1 cellular context compared by ENCODE assay signal in genomic region chr14:39203659-39204606, GRCh38.
A peak's percentile ranks its signal among the peaks of the same experiment; 100 is the strongest.
TF ChIP-seq lines count a peak whose summit lies in the region.

No MANE protein-coding gene starts in this region.

TF ChIP-seq in HepG2, 621 proteins besides CTCF, POLR2A, EP300 and RAD21 (continued from another document and continues in another):
- TF ChIP-seq, protein P1, sequence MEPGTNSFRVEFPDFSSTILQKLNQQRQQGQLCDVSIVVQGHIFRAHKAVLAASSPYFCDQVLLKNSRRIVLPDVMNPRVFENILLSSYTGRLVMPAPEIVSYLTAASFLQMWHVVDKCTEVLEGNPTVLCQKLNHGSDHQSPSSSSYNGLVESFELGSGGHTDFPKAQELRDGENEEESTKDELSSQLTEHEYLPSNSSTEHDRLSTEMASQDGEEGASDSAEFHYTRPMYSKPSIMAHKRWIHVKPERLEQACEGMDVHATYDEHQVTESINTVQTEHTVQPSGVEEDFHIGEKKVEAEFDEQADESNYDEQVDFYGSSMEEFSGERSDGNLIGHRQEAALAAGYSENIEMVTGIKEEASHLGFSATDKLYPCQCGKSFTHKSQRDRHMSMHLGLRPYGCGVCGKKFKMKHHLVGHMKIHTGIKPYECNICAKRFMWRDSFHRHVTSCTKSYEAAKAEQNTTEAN (CRISPR knock-in tag; conservative IDR thresholded peaks at IDR 0.05), result no peak
- TF ChIP-seq ETV5 (CRISPR knock-in tag; IDR thresholded peaks at IDR 0.05; ENCODE audit: borderline replicate concordance), result no peak
- no peak for TF ChIP-seq ZNF709 (CRISPR knock-in tag; IDR thresholded peaks at IDR 0.05)
- no peak for TF ChIP-seq CBX1 (IDR thresholded peaks at IDR 0.05; ENCODE audit: low read depth)
- TF ChIP-seq, protein P2, sequence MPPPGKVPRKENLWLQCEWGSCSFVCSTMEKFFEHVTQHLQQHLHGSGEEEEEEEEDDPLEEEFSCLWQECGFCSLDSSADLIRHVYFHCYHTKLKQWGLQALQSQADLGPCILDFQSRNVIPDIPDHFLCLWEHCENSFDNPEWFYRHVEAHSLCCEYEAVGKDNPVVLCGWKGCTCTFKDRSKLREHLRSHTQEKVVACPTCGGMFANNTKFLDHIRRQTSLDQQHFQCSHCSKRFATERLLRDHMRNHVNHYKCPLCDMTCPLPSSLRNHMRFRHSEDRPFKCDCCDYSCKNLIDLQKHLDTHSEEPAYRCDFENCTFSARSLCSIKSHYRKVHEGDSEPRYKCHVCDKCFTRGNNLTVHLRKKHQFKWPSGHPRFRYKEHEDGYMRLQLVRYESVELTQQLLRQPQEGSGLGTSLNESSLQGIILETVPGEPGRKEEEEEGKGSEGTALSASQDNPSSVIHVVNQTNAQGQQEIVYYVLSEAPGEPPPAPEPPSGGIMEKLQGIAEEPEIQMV (CRISPR knock-in tag; IDR thresholded peaks at IDR 0.05; ENCODE audit: low read depth), result no peak
- no peak for TF ChIP-seq TARDBP (CRISPR knock-in tag; IDR thresholded peaks at IDR 0.05)
- TF ChIP-seq HNF1A (IDR thresholded peaks at IDR 0.05; ENCODE audit: low read depth), result no peak
- TF ChIP-seq HNF1A (CRISPR knock-in tag; IDR thresholded peaks at IDR 0.05; ENCODE audit: borderline replicate concordance), result no peak
- no peak for TF ChIP-seq ASH2L (IDR thresholded peaks at IDR 0.05; ENCODE audit: insufficient read length, low read depth, low read length)
- no peak for TF ChIP-seq ZNF251 (CRISPR knock-in tag; IDR thresholded peaks at IDR 0.05)
- no peak for TF ChIP-seq BHLHE40 (IDR thresholded peaks at IDR 0.05; ENCODE audit: low read length)
- no peak for TF ChIP-seq ZNF207 (IDR thresholded peaks at IDR 0.05; ENCODE audit: borderline replicate concordance)
- TF ChIP-seq NFIB (CRISPR knock-in tag; IDR thresholded peaks at IDR 0.05; ENCODE audit: borderline replicate concordance), result no peak
- TF ChIP-seq ZNF569 (CRISPR knock-in tag; IDR thresholded peaks at IDR 0.05; ENCODE audit: borderline replicate concordance), result no peak
- TF ChIP-seq ZHX1 (CRISPR knock-in tag; IDR thresholded peaks at IDR 0.05; ENCODE audit: low read depth), result 0 out of 2 replicates have a peak, but pooled peaks have one; percentile 50
- no peak; the same call in 1 of the 2 replicates for TF ChIP-seq ZNF329 (CRISPR knock-in tag; IDR thresholded peaks at IDR 0.05; ENCODE audit: low read depth)
- TF ChIP-seq PHF21A (CRISPR knock-in tag; IDR thresholded peaks at IDR 0.05), result no peak
- no peak for TF ChIP-seq ELF4 (CRISPR knock-in tag; IDR thresholded peaks at IDR 0.05; ENCODE audit: borderline replicate concordance)
- no peak for TF ChIP-seq ZNF576 (CRISPR knock-in tag; IDR thresholded peaks at IDR 0.05)
- TF ChIP-seq ZNF337 (CRISPR knock-in tag; IDR thresholded peaks at IDR 0.05; ENCODE audit: borderline replicate concordance, low read depth), result no peak
- TF ChIP-seq ZNF776 (CRISPR knock-in tag; IDR thresholded peaks at IDR 0.05), result no peak; the same call in 1 of the 2 replicates
- no peak for TF ChIP-seq ONECUT2 (CRISPR knock-in tag; IDR thresholded peaks at IDR 0.05)
- no peak for TF ChIP-seq RXRB (CRISPR knock-in tag; IDR thresholded peaks at IDR 0.05; ENCODE audit: borderline replicate concordance)
- no peak for TF ChIP-seq ZBED4 (CRISPR knock-in tag; IDR thresholded peaks at IDR 0.05; ENCODE audit: borderline replicate concordance)
- TF ChIP-seq ZFP82 (CRISPR knock-in tag; IDR thresholded peaks at IDR 0.05; ENCODE audit: borderline replicate concordance), result no peak
- 0 out of 2 replicates have a peak, but pooled peaks have one; percentile 19 for TF ChIP-seq ZNF572 (CRISPR knock-in tag; IDR thresholded peaks at IDR 0.05)
- TF ChIP-seq ARNT2 (CRISPR knock-in tag; IDR thresholded peaks at IDR 0.05; ENCODE audit: low read depth), result no peak
- TF ChIP-seq CCDC6 (CRISPR knock-in tag; IDR thresholded peaks at IDR 0.05), result no peak
- TF ChIP-seq HDAC2 (CRISPR knock-in tag; IDR thresholded peaks at IDR 0.05), result no peak
- TF ChIP-seq ZNF17 (CRISPR knock-in tag; IDR thresholded peaks at IDR 0.05), result no peak
- peak; percentile 26 for TF ChIP-seq IKZF4 (CRISPR knock-in tag; IDR thresholded peaks at IDR 0.05; ENCODE audit: borderline replicate concordance, low read depth, not compliant biosample characterization)
- TF ChIP-seq HMGA1 (CRISPR knock-in tag; conservative IDR thresholded peaks at IDR 0.05), result no peak
- TF ChIP-seq KDM4B (CRISPR knock-in tag; IDR thresholded peaks at IDR 0.05), result no peak
- no peak for TF ChIP-seq ZNF570 (CRISPR knock-in tag; IDR thresholded peaks at IDR 0.05; ENCODE audit: borderline replicate concordance)
- no peak for TF ChIP-seq ZHX2 (IDR thresholded peaks at IDR 0.05; ENCODE audit: low read depth)
- TF ChIP-seq ZHX2 (CRISPR knock-in tag; IDR thresholded peaks at IDR 0.05; ENCODE audit: borderline replicate concordance), result no peak
- TF ChIP-seq KLF9 (CRISPR knock-in tag; IDR thresholded peaks at IDR 0.05; ENCODE audit: low read depth), result no peak
- TF ChIP-seq ZMYM3 (CRISPR knock-in tag; IDR thresholded peaks at IDR 0.05), result no peak
- no peak for TF ChIP-seq YEATS2 (CRISPR knock-in tag; IDR thresholded peaks at IDR 0.05; ENCODE audit: borderline replicate concordance)
- TF ChIP-seq, protein P3, sequence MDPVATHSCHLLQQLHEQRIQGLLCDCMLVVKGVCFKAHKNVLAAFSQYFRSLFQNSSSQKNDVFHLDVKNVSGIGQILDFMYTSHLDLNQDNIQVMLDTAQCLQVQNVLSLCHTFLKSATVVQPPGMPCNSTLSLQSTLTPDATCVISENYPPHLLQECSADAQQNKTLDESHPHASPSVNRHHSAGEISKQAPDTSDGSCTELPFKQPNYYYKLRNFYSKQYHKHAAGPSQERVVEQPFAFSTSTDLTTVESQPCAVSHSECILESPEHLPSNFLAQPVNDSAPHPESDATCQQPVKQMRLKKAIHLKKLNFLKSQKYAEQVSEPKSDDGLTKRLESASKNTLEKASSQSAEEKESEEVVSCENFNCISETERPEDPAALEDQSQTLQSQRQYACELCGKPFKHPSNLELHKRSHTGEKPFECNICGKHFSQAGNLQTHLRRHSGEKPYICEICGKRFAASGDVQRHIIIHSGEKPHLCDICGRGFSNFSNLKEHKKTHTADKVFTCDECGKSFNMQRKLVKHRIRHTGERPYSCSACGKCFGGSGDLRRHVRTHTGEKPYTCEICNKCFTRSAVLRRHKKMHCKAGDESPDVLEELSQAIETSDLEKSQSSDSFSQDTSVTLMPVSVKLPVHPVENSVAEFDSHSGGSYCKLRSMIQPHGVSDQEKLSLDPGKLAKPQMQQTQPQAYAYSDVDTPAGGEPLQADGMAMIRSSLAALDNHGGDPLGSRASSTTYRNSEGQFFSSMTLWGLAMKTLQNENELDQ (CRISPR knock-in tag; IDR thresholded peaks at IDR 0.05; ENCODE audit: borderline replicate concordance), result no peak
